Comparison of ENCODE assay signal across 1 cellular context in genomic region chr16:16048904-16049582, GRCh38.
A peak's percentile ranks its signal among the peaks of the same experiment; 100 is the strongest.
TF ChIP-seq lines count a peak whose summit lies in the region.

No MANE protein-coding gene starts in this region.

TF ChIP-seq in K562, 482 proteins besides CTCF, POLR2A, EP300 and RAD21 (continued from another document):
- TF ChIP-seq TFAP4 (CRISPR knock-in tag; IDR thresholded peaks at IDR 0.05; ENCODE audit: borderline replicate concordance) (no peak), ZMIZ1 (IDR thresholded peaks at IDR 0.05; ENCODE audit: low read depth in 2 of 2, low read length in 2 of 2) (no peak), RCOR1 (IDR thresholded peaks at IDR 0.05; ENCODE audit: borderline replicate concordance in 1 of 2, low read depth in 2 of 2, low read length in 2 of 2) (no peak), MEIS2 (IDR thresholded peaks at IDR 0.05; ENCODE audit: partially characterized antibody) (peak; percentile 73), ATF3 (IDR thresholded peaks at IDR 0.05) (no peak), ATF3 (CRISPR knock-in tag; conservative IDR thresholded peaks at IDR 0.05) (no peak), USF1 (CRISPR knock-in tag; IDR thresholded peaks at IDR 0.05) (peak; percentile 95), ZBTB17 (CRISPR knock-in tag; IDR thresholded peaks at IDR 0.05) (no peak), MAZ (CRISPR knock-in tag; conservative IDR thresholded peaks at IDR 0.05 in 1 of 2, IDR thresholded peaks at IDR 0.05 in 1 of 2) (no peak), RBM25 (IDR thresholded peaks at IDR 0.05; ENCODE audit: low read depth, low read length, severe bottlenecking) (peak; percentile 56), PBX2 (CRISPR knock-in tag; IDR thresholded peaks at IDR 0.05; ENCODE audit: low read depth) (peak; percentile 71), PBX2 (tag; conservative IDR thresholded peaks at IDR 0.05; ENCODE audit: low read depth) (peak; percentile 90), RBFOX2 (IDR thresholded peaks at IDR 0.05; ENCODE audit: low read depth, low read length) (no peak), FOXK2 (conservative IDR thresholded peaks at IDR 0.05 in 1 of 2, IDR thresholded peaks at IDR 0.05 in 1 of 2; ENCODE audit: low read depth in 2 of 2) (no peak), NFYB (IDR thresholded peaks at IDR 0.05; ENCODE audit: extremely low read depth, insufficient read length) (peak; percentile 96), CEBPB (tag; IDR thresholded peaks at IDR 0.05) (no peak), USF2 (CRISPR knock-in tag; IDR thresholded peaks at IDR 0.05) (peak; percentile 95), IRF9 (tag; IDR thresholded peaks at IDR 0.05) (no peak), MNT (conservative IDR thresholded peaks at IDR 0.05) (0 out of 4 replicates have a peak, but pooled peaks of 1 of the 2 experiments have one; percentile 19), ZFP36 (IDR thresholded peaks at IDR 0.05; ENCODE audit: low read depth, low read length, partially characterized antibody) (no peak), CBFA2T2 (conservative IDR thresholded peaks at IDR 0.05) (peak; percentile 36; the same call in 1 of the 2 replicates), TOE1 (IDR thresholded peaks at IDR 0.05; ENCODE audit: borderline replicate concordance) (no peak), TOE1 (CRISPR knock-in tag; IDR thresholded peaks at IDR 0.05; ENCODE audit: borderline replicate concordance, low read depth) (no peak), MYC (IDR thresholded peaks at IDR 0.05; ENCODE audit: low read depth, low read length) (0 out of 2 replicates have a peak, but pooled peaks have one; percentile 18), MYC (CRISPR knock-in tag; IDR thresholded peaks at IDR 0.05; ENCODE audit: borderline replicate concordance, low read depth) (no peak), TRIM24 (IDR thresholded peaks at IDR 0.05) (no peak), PRDM10 (IDR thresholded peaks at IDR 0.05; ENCODE audit: partially characterized antibody) (no peak), GTF2F1 (IDR thresholded peaks at IDR 0.05; ENCODE audit: low read depth, low read length) (no peak), ATF2 (CRISPR knock-in tag; IDR thresholded peaks at IDR 0.05) (no peak), DLX4 (CRISPR knock-in tag; IDR thresholded peaks at IDR 0.05) (no peak), FOS (IDR thresholded peaks at IDR 0.05; ENCODE audit: extremely low read depth, insufficient read length) (peak; percentile 83), RAD51 (IDR thresholded peaks at IDR 0.05; ENCODE audit: borderline replicate concordance, low read depth) (peak; percentile 88), ZC3H8 (IDR thresholded peaks at IDR 0.05) (no peak), MECOM (CRISPR knock-in tag; IDR thresholded peaks at IDR 0.05) (no peak)
